ENCODE assay signal across 16 cellular contexts in the genomic region with DNA sequence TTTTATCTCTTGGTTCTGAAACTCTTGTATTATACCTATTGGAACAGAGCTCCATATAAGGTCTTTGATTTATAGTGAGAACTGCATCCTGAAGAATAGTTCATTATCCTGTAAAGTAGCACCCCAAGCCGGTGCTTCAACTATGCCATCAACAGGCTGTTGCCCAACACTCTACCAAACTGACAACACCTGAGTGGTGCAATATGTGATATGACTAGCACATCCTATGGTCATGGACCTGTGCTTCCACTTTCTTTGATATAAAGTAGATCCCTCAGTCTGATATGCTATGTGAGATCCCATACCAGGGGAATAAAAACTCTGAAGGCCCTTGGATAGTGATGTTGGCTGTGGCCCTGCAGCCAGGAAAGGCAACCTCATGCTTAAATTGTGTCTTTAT. TPM values are rescaled to one million over a fixed set of nuclear protein-coding genes. Genes with fewer than 3 reads are reported as not detected.
DNase-seq lines count a peak whose midpoint lies in the region; ATAC-seq, FAIRE-seq and TF ChIP-seq lines count a peak whose summit lies in the region.
"Had no signal": no experiment of that assay in that cellular context is flagged by ENCODE, and none has a peak within 500 bp of the region (broad histone marks: within the 10 kb centered on the region; RNA-seq: fewer than 3 reads in every experiment).

No MANE protein-coding gene starts in this region.

- H3K4me1 ChIP-seq in Karpas-422 (ENCODE audit: low read length) = no peaks in the 10 kb centered on the region

- H3K4me1 Mint-ChIP-seq in activated T-cell treated with anti-CD3 and anti-CD28 coated beads, Interleukin-2, amount 50 U/mL, for 72 hours (ENCODE audit: low read depth) = peaks cover 63% of the 10 kb centered on the region
- H3K4me1 Mint-ChIP-seq in stimulated activated naive CD8-positive, alpha-beta T cell treated with anti-CD3 and anti-CD28 coated beads, Interleukin-15, amount 100 ng/mL, for 72 hours = peaks cover 64% of the 10 kb centered on the region

- peaks cover 20% of the 10 kb centered on the region for H3K27me3 Mint-ChIP-seq in activated T-cell treated with anti-CD3 and anti-CD28 coated beads, Interleukin-2, amount 50 U/mL, for 72 hours (ENCODE audit: low read depth)
- H3K27me3 Mint-ChIP-seq in stimulated activated naive CD8-positive, alpha-beta T cell treated with anti-CD3 and anti-CD28 coated beads, Interleukin-15, amount 100 ng/mL, for 72 hours = no peaks in the 10 kb centered on the region
- H3K27me3 Mint-ChIP-seq: CD4-positive, CD25-positive, alpha-beta regulatory T cell had no signal

- H3K36me3 ChIP-seq in bronchial epithelial cell (ENCODE audit: control insufficient read depth, insufficient read depth, low read length) = no peaks in the 10 kb centered on the region
- H3K36me3 ChIP-seq in Karpas-422 (ENCODE audit: insufficient read depth, low read length) = no peaks in the 10 kb centered on the region
- H3K36me3 ChIP-seq: BE2C, SJCRH30 had no signal

- no peak overlapping the region for H2AFZ ChIP-seq in Karpas-422 (ENCODE audit: low read length)

- no peaks in the 10 kb centered on the region for H3K9me2 ChIP-seq in Karpas-422 (replicated peaks; ENCODE audit: insufficient read depth, low read length)

- peak in 1 of 2 donors; percentile 1 for DNase-seq in activated T-cell treated with anti-CD3 and anti-CD28 coated beads, Interleukin-2, amount 50 U/mL, for 72 hours
- DNase-seq in activated T-cell treated with anti-CD3 and anti-CD28 coated beads, Interleukin-2, amount 50 U/mL, for 1 hour = no peak
- no peak for DNase-seq in stimulated activated naive CD8-positive, alpha-beta T cell treated with anti-CD3 and anti-CD28 coated beads, Interleukin-15, amount 100 ng/mL, for 72 hours
- DNase-seq in stimulated activated naive CD8-positive, alpha-beta T cell treated with anti-CD3 and anti-CD28 coated beads, Interleukin-15, Interleukin-2, amounts not matched to agents 100 U/mL and 50 U/mL, for 24 hours = no peak
- DNase-seq in bronchial epithelial cell (ENCODE audit: low read depth) (peak; percentile 68), NCI-H1092 (lab: John Stamatoyannopoulos, UW) (no peak), Karpas-422 (no peak)
- DNase-seq: CD4-positive, CD25-positive, alpha-beta regulatory T cell; DMS79 treated with DMSO at 0.1 percent for 48 hours; NCI-H1092 treated with DMSO at 0.1 percent for 48 hours; NCI-H1436 treated with DMSO at 0.1 percent for 48 hours; NCI-H1930 had no signal

- no peak overlapping the region for H3K9ac ChIP-seq in Karpas-422 (ENCODE audit: low read length)

- TF ChIP-seq CTCF in bronchial epithelial cell (IDR thresholded peaks at IDR 0.05; ENCODE audit: insufficient read depth, low read length, severe bottlenecking) = no peak

- no peaks in the 10 kb centered on the region for H3K36me3 Mint-ChIP-seq in activated T-cell treated with anti-CD3 and anti-CD28 coated beads, Interleukin-2, amount 50 U/mL, for 72 hours (ENCODE audit: insufficient read depth in 2 of 2)

- no peak for FAIRE-seq in bronchial epithelial cell (lab: Jason Lieb, UNC)
- FAIRE-seq: A204.1 had no signal

- ATAC-seq in activated T-cell treated with anti-CD3 and anti-CD28 coated beads, Interleukin-2, amount 50 U/mL, for 72 hours (replicated peaks in 1 of 2) = peak; percentile 12 to 47
- peak; percentile 67 for ATAC-seq in stimulated activated naive CD8-positive, alpha-beta T cell treated with anti-CD3 and anti-CD28 coated beads, Interleukin-15, amount 100 ng/mL, for 72 hours
- ATAC-seq in stimulated activated naive CD8-positive, alpha-beta T cell treated with anti-CD3 and anti-CD28 coated beads, Interleukin-15, Interleukin-2, amounts not matched to agents 100 U/mL and 50 U/mL, for 24 hours = no peak

- H3K4me3 ChIP-seq in bronchial epithelial cell (ENCODE audit: low read depth, low read length) (no peak overlapping the region), Karpas-422 (ENCODE audit: low read length) (no peak overlapping the region)
- H3K4me3 ChIP-seq: SJCRH30 had no signal

- H3K27ac ChIP-seq in Karpas-422 (ENCODE audit: low read length) = no peak overlapping the region
- H3K27ac ChIP-seq: SJCRH30 had no signal

- H3K9me3 ChIP-seq in Karpas-422 (ENCODE audit: low read length) = no peaks in the 10 kb centered on the region
- H3K9me3 ChIP-seq: BE2C, SJCRH30 had no signal

- no peak overlapping the region for H3K4me2 ChIP-seq in Karpas-422 (ENCODE audit: low read depth, low read length, poor library complexity, severe bottlenecking)

- H3K27me3 ChIP-seq in bronchial epithelial cell (ENCODE audit: control insufficient read depth, insufficient read depth, low read length) (no peaks in the 10 kb centered on the region), Karpas-422 (ENCODE audit: low read length) (no peaks in the 10 kb centered on the region)
- H3K27me3 ChIP-seq: BE2C, SJCRH30 had no signal

- H3K9me3 Mint-ChIP-seq in activated T-cell treated with anti-CD3 and anti-CD28 coated beads, Interleukin-2, amount 50 U/mL, for 72 hours = peaks cover 0 to 6% of the 10 kb centered on the region in 2 donors
- peaks cover 0 to 9% of the 10 kb centered on the region in 2 donors for H3K9me3 Mint-ChIP-seq in stimulated activated naive CD8-positive, alpha-beta T cell treated with anti-CD3 and anti-CD28 coated beads, Interleukin-15, amount 100 ng/mL, for 72 hours

- no peaks in the 10 kb centered on the region for H4K20me1 ChIP-seq in Karpas-422 (ENCODE audit: insufficient read depth, low read depth, low read length)

- no peak overlapping the region for H3K4me3 Mint-ChIP-seq in activated T-cell treated with anti-CD3 and anti-CD28 coated beads, Interleukin-2, amount 50 U/mL, for 72 hours
- H3K4me3 Mint-ChIP-seq in stimulated activated naive CD8-positive, alpha-beta T cell treated with anti-CD3 and anti-CD28 coated beads, Interleukin-15, amount 100 ng/mL, for 72 hours = no peak overlapping the region
- H3K4me3 Mint-ChIP-seq: CD4-positive, CD25-positive, alpha-beta regulatory T cell had no signal

- no peaks in the 10 kb centered on the region for H3K79me2 ChIP-seq in Karpas-422 (ENCODE audit: low read length)

- H3K27ac Mint-ChIP-seq in activated T-cell treated with anti-CD3 and anti-CD28 coated beads, Interleukin-2, amount 50 U/mL, for 72 hours = no peak overlapping the region
- H3K27ac Mint-ChIP-seq in stimulated activated naive CD8-positive, alpha-beta T cell treated with anti-CD3 and anti-CD28 coated beads, Interleukin-15, amount 100 ng/mL, for 72 hours = no peak overlapping the region
- H3K27ac Mint-ChIP-seq: CD4-positive, CD25-positive, alpha-beta regulatory T cell had no signal

RNA-seq across cellular contexts. Expression of a gene that starts 15.8 kb away (rescaled TPM):
- 10 to 100 TPM; 31.1 to 50.7 TPM for total RNA-seq in activated T-cell treated with anti-CD3 and anti-CD28 coated beads, Interleukin-2, amount 50 U/mL, for 72 hours
- not detected in 2 replicates for total RNA-seq in bronchial epithelial cell
- not detected in 2 replicates for total RNA-seq in Karpas-422 (2014; rRNA removed; shearing (Covaris generic); ENCODE audit: low replicate concordance)
- total RNA-seq: CD4-positive, CD25-positive, alpha-beta regulatory T cell; NCI-H460; SJCRH30 had no signal

RNA-seq across cellular contexts. Expression of a gene that starts 28.9 kb away (rescaled TPM):
- total RNA-seq in activated T-cell treated with anti-CD3 and anti-CD28 coated beads, Interleukin-2, amount 50 U/mL, for 72 hours = 1 to 10 TPM; 6.2 to 8.9 TPM
- total RNA-seq in bronchial epithelial cell = not detected in 2 replicates
- total RNA-seq in Karpas-422 (2014; rRNA removed; shearing (Covaris generic); ENCODE audit: low replicate concordance) = not detected in 2 replicates
- total RNA-seq: CD4-positive, CD25-positive, alpha-beta regulatory T cell; NCI-H460; SJCRH30 had no signal

Comparison
In these comparisons a context has a peak if more than half of its experiments do, and no peak if none do; other contexts are left out.
1. RNA of a gene that starts 15.8 kb away (total RNA-seq): 31.1 to 50.7 TPM in activated T-cell treated with anti-CD3 and anti-CD28 coated beads, Interleukin-2, amount 50 U/mL, for 72 hours; not detected in bronchial epithelial cell and not detected in Karpas-422; every median in the first group is over 10 times any median in the second.